ENCODE assay signal across 9 cellular contexts in genomic region chr2:166494140-166494544, GRCh38. TPM values are rescaled to one million over a fixed set of nuclear protein-coding genes. Genes with fewer than 3 reads are reported as not detected.
DNase-seq lines count a peak whose midpoint lies in the region; ATAC-seq and TF ChIP-seq lines count a peak whose summit lies in the region.
"Had no signal": no experiment of that assay in that cellular context is flagged by ENCODE, and none has a peak within 500 bp of the region (broad histone marks: within the 10 kb centered on the region; RNA-seq: fewer than 3 reads in every experiment).

TSS of gene SCN7A (minus strand) at chr2:166494249. CDS start at chr2:166477696, 16,553 bp downstream.

- no peaks in the 10 kb centered on the region for H3K36me3 Mint-ChIP-seq in activated CD4-positive, alpha-beta memory T cell treated with anti-CD3 and anti-CD28 coated beads for 36 hours
- no peaks in the 10 kb centered on the region for H3K36me3 Mint-ChIP-seq in activated CD4-positive, alpha-beta memory T cell treated with anti-CD3 and anti-CD28 coated beads, Interleukin-2, amount 10 ng/mL, durations not matched to agents 7 days and 5 days (ENCODE audit: low read depth)
- no peaks in the 10 kb centered on the region for H3K36me3 Mint-ChIP-seq in activated T-cell treated with anti-CD3 and anti-CD28 coated beads, Interleukin-2, amount 50 U/mL, for 4 hours (ENCODE audit: insufficient read depth)

- peak within 1 kb of the TSS; percentile 19 to 30 for H3K4me3 ChIP-seq in cardiac fibroblast (replicated peaks in 1 of 2; ENCODE audit: low read depth in 2 of 2, low read length in 2 of 2)
- H3K4me3 ChIP-seq in liver (ENCODE audit: low read depth in 1 of 3, low read length in 3 of 3): no peak within 1 kb of the TSS
- H3K4me3 ChIP-seq in upper lobe of right lung: peak within 1 kb of the TSS; percentile 52

- CTCF ChIA-PET in activated CD4-positive, alpha-beta memory T cell treated with anti-CD3 and anti-CD28 coated beads for 36 hours (lab: Charles Lee): no interaction called here
- CTCF ChIA-PET in activated CD4-positive, alpha-beta memory T cell treated with anti-CD3 and anti-CD28 coated beads, Interleukin-2, amount 10 ng/mL, durations not matched to agents 7 days and 5 days (lab: Charles Lee): no interaction called here

- H3K27me3 ChIP-seq in liver (ENCODE audit: control insufficient read depth in 4 of 4, insufficient read depth in 4 of 4, low read length in 3 of 4) (peaks cover 0 to 10% (median 0%) of the 10 kb centered on the region in 4 donors), upper lobe of right lung (no peaks in the 10 kb centered on the region)

- TF ChIP-seq RAD21 in liver (IDR thresholded peaks at IDR 0.05): no peak

- H3K9me3 Mint-ChIP-seq in activated CD4-positive, alpha-beta memory T cell treated with anti-CD3 and anti-CD28 coated beads for 36 hours: no peaks in the 10 kb centered on the region
- H3K9me3 Mint-ChIP-seq in activated CD4-positive, alpha-beta memory T cell treated with anti-CD3 and anti-CD28 coated beads, Interleukin-2, amount 10 ng/mL, durations not matched to agents 7 days and 5 days: no peaks in the 10 kb centered on the region
- H3K9me3 Mint-ChIP-seq in activated T-cell treated with anti-CD3 and anti-CD28 coated beads, Interleukin-2, amount 50 U/mL, for 4 hours: no peaks in the 10 kb centered on the region

- H3K9me3 ChIP-seq in liver (ENCODE audit: control insufficient read depth in 4 of 4, low read length in 3 of 4) (no peaks in the 10 kb centered on the region), upper lobe of right lung (no peaks in the 10 kb centered on the region)

- TF ChIP-seq CTCF in cardiac fibroblast (IDR thresholded peaks at IDR 0.05; ENCODE audit: low read depth, low read length) (no peak), liver (IDR thresholded peaks at IDR 0.05; ENCODE audit: low read depth, low read length, missing input control) (no peak), upper lobe of right lung (IDR thresholded peaks at IDR 0.05) (no peak)

- H3K27ac Mint-ChIP-seq in activated CD4-positive, alpha-beta memory T cell treated with anti-CD3 and anti-CD28 coated beads for 36 hours: no peak within 1 kb of the TSS
- H3K27ac Mint-ChIP-seq in activated CD4-positive, alpha-beta memory T cell treated with anti-CD3 and anti-CD28 coated beads, Interleukin-2, amount 10 ng/mL, durations not matched to agents 7 days and 5 days: no peak within 1 kb of the TSS

- DNase-seq in activated CD4-positive, alpha-beta memory T cell treated with anti-CD3 and anti-CD28 coated beads for 36 hours: peak; percentile 9
- DNase-seq in activated CD4-positive, alpha-beta memory T cell treated with anti-CD3 and anti-CD28 coated beads, Interleukin-2, amount 10 ng/mL, durations not matched to agents 7 days and 5 days: no peak
- peak; percentile 28 to 57 for DNase-seq in cardiac fibroblast (ENCODE audit: low read depth in 2 of 2)
- peak; percentile 83 for DNase-seq in upper lobe of right lung
- DNase-seq in activated T-cell treated with anti-CD3 and anti-CD28 coated beads, Interleukin-2, amount 50 U/mL, for 4 hours: no peak

- WGBS in liver: 6% methylated on average over 14 of the region's 14 CpGs

- no peak within 1 kb of the TSS for H3K9ac ChIP-seq in liver (ENCODE audit: low read depth in 1 of 2, low read length in 2 of 2)

- H3K4me3 Mint-ChIP-seq in activated CD4-positive, alpha-beta memory T cell treated with anti-CD3 and anti-CD28 coated beads for 36 hours: no peak within 1 kb of the TSS
- no peak within 1 kb of the TSS for H3K4me3 Mint-ChIP-seq in activated CD4-positive, alpha-beta memory T cell treated with anti-CD3 and anti-CD28 coated beads, Interleukin-2, amount 10 ng/mL, durations not matched to agents 7 days and 5 days
- H3K4me3 Mint-ChIP-seq in activated T-cell treated with anti-CD3 and anti-CD28 coated beads, Interleukin-2, amount 50 U/mL, for 4 hours: no peak within 1 kb of the TSS

- H3K4me1 ChIP-seq in liver (ENCODE audit: control insufficient read depth in 4 of 4, insufficient read depth in 4 of 4, low read length in 3 of 4): no peaks in the 10 kb centered on the region
- no peaks in the 10 kb centered on the region for H3K4me1 ChIP-seq in upper lobe of right lung

- no peaks in the 10 kb centered on the region for H3K27me3 Mint-ChIP-seq in activated CD4-positive, alpha-beta memory T cell treated with anti-CD3 and anti-CD28 coated beads for 36 hours
- no peaks in the 10 kb centered on the region for H3K27me3 Mint-ChIP-seq in activated CD4-positive, alpha-beta memory T cell treated with anti-CD3 and anti-CD28 coated beads, Interleukin-2, amount 10 ng/mL, durations not matched to agents 7 days and 5 days
- no peaks in the 10 kb centered on the region for H3K27me3 Mint-ChIP-seq in activated T-cell treated with anti-CD3 and anti-CD28 coated beads, Interleukin-2, amount 50 U/mL, for 4 hours (ENCODE audit: low read depth)

- intact Hi-C loops in activated CD4-positive, alpha-beta memory T cell treated with anti-CD3 and anti-CD28 coated beads for 36 hours (cut with micrococcal nuclease): no loop called here
- intact Hi-C loops in upper lobe of right lung (cut with DNase I): no loop called here

- H3K36me3 ChIP-seq in liver (ENCODE audit: control insufficient read depth in 4 of 4, insufficient read depth in 3 of 4, low read depth in 1 of 4, low read length in 3 of 4) (no peaks in the 10 kb centered on the region), upper lobe of right lung (no peaks in the 10 kb centered on the region)

- ATAC-seq in upper lobe of right lung: peak; percentile 89
- no peak for ATAC-seq in HG03521 (IDR thresholded peaks at IDR 0.05; ENCODE audit: unreplicated experiment)
- no peak for ATAC-seq in activated T-cell treated with anti-CD3 and anti-CD28 coated beads, Interleukin-2, amount 50 U/mL, for 4 hours
- ATAC-seq in esophagus mucosa: no peak

- no peaks in the 10 kb centered on the region for H3K4me1 Mint-ChIP-seq in activated CD4-positive, alpha-beta memory T cell treated with anti-CD3 and anti-CD28 coated beads for 36 hours (ENCODE audit: low read depth)
- H3K4me1 Mint-ChIP-seq in activated CD4-positive, alpha-beta memory T cell treated with anti-CD3 and anti-CD28 coated beads, Interleukin-2, amount 10 ng/mL, durations not matched to agents 7 days and 5 days: no peaks in the 10 kb centered on the region
- H3K4me1 Mint-ChIP-seq in activated T-cell treated with anti-CD3 and anti-CD28 coated beads, Interleukin-2, amount 50 U/mL, for 4 hours (ENCODE audit: low read depth): no peaks in the 10 kb centered on the region

- H3K27ac ChIP-seq in liver (ENCODE audit: low read depth in 1 of 2, low read length in 2 of 2) (no peak within 1 kb of the TSS), upper lobe of right lung (peak within 1 kb of the TSS; percentile 69)

- POLR2A ChIA-PET in activated CD4-positive, alpha-beta memory T cell treated with anti-CD3 and anti-CD28 coated beads for 36 hours (lab: Charles Lee): no interaction called here
- POLR2A ChIA-PET in activated CD4-positive, alpha-beta memory T cell treated with anti-CD3 and anti-CD28 coated beads, Interleukin-2, amount 10 ng/mL, durations not matched to agents 7 days and 5 days (lab: Charles Lee): no interaction called here

TF ChIP-seq in liver, 16 proteins besides CTCF, POLR2A, EP300 and RAD21:
- TF ChIP-seq HNF4A (conservative IDR thresholded peaks at IDR 0.05): no peak
- TF ChIP-seq EGR1 (IDR thresholded peaks at IDR 0.05; ENCODE audit: low read depth in 2 of 2): peak; percentile 44 to 63

RNA-seq across cellular contexts. Expression of gene SCN7A, which starts in this region (rescaled TPM):
- not detected for total RNA-seq in activated CD4-positive, alpha-beta memory T cell treated with anti-CD3 and anti-CD28 coated beads for 36 hours
- total RNA-seq in activated CD4-positive, alpha-beta memory T cell treated with anti-CD3 and anti-CD28 coated beads, Interleukin-2, amount 10 ng/mL, durations not matched to agents 7 days and 5 days: not detected
- total RNA-seq in liver (1 to 10 TPM in 1 of 2 donors, under 1 TPM in 1; 0.05 to 7.9 TPM), upper lobe of right lung (97.1 TPM), esophagus mucosa (0.48 TPM)
- polyA plus RNA-seq in liver: 1 to 10 TPM in 1 of 2 donors, under 1 TPM in 1; 0.55 to 1.6 TPM
- under 1 TPM in 2 of 3 donors, not detected in 1; 0.05 TPM for total RNA-seq in activated T-cell treated with anti-CD3 and anti-CD28 coated beads, Interleukin-2, amount 50 U/mL, for 4 hours
- polyA plus RNA-seq: keratinocyte had no signal

Comparison
In these comparisons a context has a peak if more than half of its experiments do, and no peak if none do; other contexts are left out.
1. RNA of gene SCN7A (total RNA-seq): 97.1 TPM in upper lobe of right lung (single experiment); 0.05 to 7.9 TPM in liver, 0.48 TPM in esophagus mucosa (single experiment), 0.05 TPM in activated T-cell treated with anti-CD3 and anti-CD28 coated beads, Interleukin-2, amount 50 U/mL, for 4 hours, not detected in activated CD4-positive, alpha-beta memory T cell treated with anti-CD3 and anti-CD28 coated beads for 36 hours and not detected in activated CD4-positive, alpha-beta memory T cell treated with anti-CD3 and anti-CD28 coated beads, Interleukin-2, amount 10 ng/mL, durations not matched to agents 7 days and 5 days; every median in the first group is over 10 times any median in the second.
2. Peak in DNase-seq in activated CD4-positive, alpha-beta memory T cell treated with anti-CD3 and anti-CD28 coated beads for 36 hours; RNA of the gene not detected or under 1 TPM.
3. DNase-seq: peak in cardiac fibroblast (2 of 2) and upper lobe of right lung (single experiment); none in activated CD4-positive, alpha-beta memory T cell treated with anti-CD3 and anti-CD28 coated beads, Interleukin-2, amount 10 ng/mL, durations not matched to agents 7 days and 5 days (single experiment) and activated T-cell treated with anti-CD3 and anti-CD28 coated beads, Interleukin-2, amount 50 U/mL, for 4 hours (single experiment).
4. H3K4me3 ChIP-seq: peak in cardiac fibroblast (2 of 2) and upper lobe of right lung (single experiment); none in liver (0 of 3).